In genomic region chr2:105755895-105756294, GRCh38 we compare ENCODE assay signal across 16 cellular contexts. TPM values are rescaled to one million over a fixed set of nuclear protein-coding genes. Genes with fewer than 3 reads are reported as not detected.
A peak's percentile ranks its signal among the peaks of the same experiment; 100 is the strongest.
DNase-seq lines count a peak whose midpoint lies in the region; ATAC-seq, FAIRE-seq and TF ChIP-seq lines count a peak whose summit lies in the region.
"Had no signal": no experiment of that assay in that cellular context is flagged by ENCODE, and none has a peak within 500 bp of the region (broad histone marks: within the 10 kb centered on the region; RNA-seq: fewer than 3 reads in every experiment).

No MANE protein-coding gene starts in this region.

- POLR2A ChIA-PET in activated B cell treated with CpG ODN at 0.5 μM for 24 hours (lab: Charles Lee) = interaction anchor here (0.9 to 3.1 kb wide), 6 partner anchors 10 to 42 kb away, joined by 4 to 27 read pairs (median 8); no protein-coding TSS in a partner anchor
- POLR2A ChIA-PET in endothelial cell of umbilical vein (lab: Charles Lee) = no interaction called here

- no peak overlapping the region for H3K4me3 ChIP-seq in endothelial cell of umbilical vein (replicated peaks in 1 of 3; ENCODE audit: insufficient read depth in 1 of 3, low read depth in 1 of 3, low read length in 3 of 3)
- H3K4me3 ChIP-seq: GM23248, heart right ventricle, left lung, pancreas had no signal

- CTCF ChIA-PET in activated naive CD4-positive, alpha-beta T cell treated with anti-CD3 and anti-CD28 coated beads, Interleukin-2, amount 10 ng/mL, durations not matched to agents 7 days and 5 days (lab: Charles Lee) = interaction anchor here (1.0 to 1.8 kb wide), 3 partner anchors 9 to 42 kb away, joined by 3 to 5 read pairs (median 3); no protein-coding TSS in a partner anchor
- CTCF ChIA-PET in activated B cell treated with CpG ODN at 0.5 μM for 24 hours (lab: Charles Lee) = interaction anchor here (0.8 to 1.8 kb wide), 2 partner anchors 31 to 179 kb away, joined by 3 to 5 read pairs; no protein-coding TSS in a partner anchor
- CTCF ChIA-PET in endothelial cell of umbilical vein (lab: Charles Lee) = interaction anchor here (1.5 to 1.6 kb wide), 2 partner anchors 8 to 23 kb away, joined by 4 to 6 read pairs; no protein-coding TSS in a partner anchor

- H2AFZ ChIP-seq in endothelial cell of umbilical vein (ENCODE audit: low read depth, low read length) = no peak overlapping the region
- H2AFZ ChIP-seq: GM23248 had no signal

- FAIRE-seq in endothelial cell of umbilical vein (lab: Jason Lieb, UNC) = peak; percentile 67
- FAIRE-seq: endometrium, pancreas had no signal

- H3K9me3 Mint-ChIP-seq in activated naive CD4-positive, alpha-beta T cell treated with anti-CD3 and anti-CD28 coated beads, Interleukin-2, amount 10 ng/mL, durations not matched to agents 7 days and 5 days = peaks cover 3% of the 10 kb centered on the region
- H3K9me3 Mint-ChIP-seq in activated B cell treated with CpG ODN at 0.5 μM for 24 hours = no peaks in the 10 kb centered on the region
- H3K9me3 Mint-ChIP-seq in stimulated activated effector memory CD8-positive, alpha-beta T cell treated with anti-CD3 and anti-CD28 coated beads, Interleukin-12 subunit alpha, Interleukin-12 subunit beta, amount 100 ng/mL, for 72 hours = no peaks in the 10 kb centered on the region

- no peak overlapping the region for H3K27ac ChIP-seq in endothelial cell of umbilical vein (ENCODE audit: insufficient read depth, low read depth, low read length)
- H3K27ac ChIP-seq: GM23248, left lung had no signal

- no peaks in the 10 kb centered on the region for H3K36me3 ChIP-seq in endothelial cell of umbilical vein (ENCODE audit: control insufficient read depth in 2 of 2, extremely low read depth in 1 of 2, insufficient read depth in 2 of 2, low read length in 2 of 2)
- H3K36me3 ChIP-seq: heart right ventricle, left lung, pancreas had no signal

- H3K9ac ChIP-seq in endothelial cell of umbilical vein (replicated peaks; ENCODE audit: extremely low read depth, insufficient read depth, low read length) = no peak overlapping the region
- H3K9ac ChIP-seq: GM23248 had no signal

- peak; percentile 18 for ATAC-seq in activated B cell treated with CpG ODN at 0.5 μM for 24 hours (ENCODE audit: low read depth)
- ATAC-seq in stimulated activated effector memory CD8-positive, alpha-beta T cell treated with anti-CD3 and anti-CD28 coated beads, Interleukin-12 subunit alpha, Interleukin-12 subunit beta, amount 100 ng/mL, for 72 hours = no peak
- no peak for ATAC-seq in GM18502 (IDR thresholded peaks at IDR 0.05; ENCODE audit: poor library complexity, unreplicated experiment)
- ATAC-seq: left lung had no signal

- TF ChIP-seq POLR2A in endothelial cell of umbilical vein (IDR thresholded peaks at IDR 0.05; ENCODE audit: low read depth, low read length) = no peak

- H3K4me3 Mint-ChIP-seq in activated naive CD4-positive, alpha-beta T cell treated with anti-CD3 and anti-CD28 coated beads, Interleukin-2, amount 10 ng/mL, durations not matched to agents 7 days and 5 days = peak overlapping the region; percentile 13
- peak overlapping the region; percentile 61 for H3K4me3 Mint-ChIP-seq in activated B cell treated with CpG ODN at 0.5 μM for 24 hours
- H3K4me3 Mint-ChIP-seq in stimulated activated effector memory CD8-positive, alpha-beta T cell treated with anti-CD3 and anti-CD28 coated beads, Interleukin-12 subunit alpha, Interleukin-12 subunit beta, amount 100 ng/mL, for 72 hours = peak overlapping the region; percentile 67

- TF ChIP-seq CTCF in activated B cell treated with CpG ODN at 0.5 μM for 24 hours (IDR thresholded peaks at IDR 0.05) (no peak), endothelial cell of umbilical vein (IDR thresholded peaks at IDR 0.05; ENCODE audit: extremely low read depth in 1 of 2, insufficient read depth in 1 of 2, low read depth in 1 of 2, low read length in 2 of 2) (no peak)

- no peak for DNase-seq in activated naive CD4-positive, alpha-beta T cell treated with anti-CD3 and anti-CD28 coated beads, Interleukin-2, amount 10 ng/mL, durations not matched to agents 7 days and 5 days
- DNase-seq in activated naive CD4-positive, alpha-beta T cell treated with anti-CD3 and anti-CD28 coated beads, Interleukin-2, amount 50 U/mL, for 16 hours = no peak
- DNase-seq in activated B cell treated with CpG ODN at 0.5 μM for 24 hours (no peak), endothelial cell of umbilical vein (ENCODE audit: low read depth, low spot score) (peak; percentile 15), NCI-H510A treated with DMSO at 0.1 percent for 48 hours (lab: John Stamatoyannopoulos, UW) (no peak), D341Med (ENCODE audit: low spot score) (no peak)
- no peak for DNase-seq in stimulated activated effector memory CD8-positive, alpha-beta T cell treated with anti-CD3 and anti-CD28 coated beads, Interleukin-12 subunit alpha, Interleukin-12 subunit beta, amount 100 ng/mL, for 72 hours (ENCODE audit: low spot score in 2 of 2)
- DNase-seq: DMS79 treated with DMSO at 0.1 percent for 48 hours, GM23248, heart right ventricle, left lung, NCI-H187, NCI-H524 treated with DMSO at 0.1 percent for 48 hours, pancreas had no signal

- no peaks in the 10 kb centered on the region for H3K9me1 ChIP-seq in endothelial cell of umbilical vein (replicated peaks; ENCODE audit: control insufficient read depth, extremely low read depth, insufficient read depth, low read length)

- H4K20me1 ChIP-seq in endothelial cell of umbilical vein (replicated peaks; ENCODE audit: control insufficient read depth, extremely low read depth, insufficient read depth, low read length) = peaks cover 5% of the 10 kb centered on the region

- no peaks in the 10 kb centered on the region for H3K9me3 ChIP-seq in endothelial cell of umbilical vein (replicated peaks; ENCODE audit: control insufficient read depth, insufficient read depth, low read length)
- H3K9me3 ChIP-seq: heart right ventricle, left lung, pancreas had no signal

- dilution Hi-C loops in endothelial cell of umbilical vein (cut with MboI; ENCODE audit: extremely low pct_ligation_motif_present, low sequenced_read_pairs) = no loop called here

- H3K4me1 ChIP-seq in endothelial cell of umbilical vein (ENCODE audit: control insufficient read depth, extremely low read depth, insufficient read depth, low read length) = peaks cover 6% of the 10 kb centered on the region

- intact Hi-C loops in activated B cell treated with CpG ODN at 0.5 μM for 24 hours (cut with micrococcal nuclease) = loop anchor here (2.0 kb wide), 1 partner anchor 13 kb away; no protein-coding TSS in a partner anchor
- intact Hi-C loops in endothelial cell of umbilical vein (cut with micrococcal nuclease) = no loop called here

- no TSS peak for BruUV-seq in endothelial cell of umbilical vein (replicated peaks; lab: Mats Ljungman, UMichigan)

- H3K27me3 Mint-ChIP-seq in activated naive CD4-positive, alpha-beta T cell treated with anti-CD3 and anti-CD28 coated beads, Interleukin-2, amount 10 ng/mL, durations not matched to agents 7 days and 5 days = no peaks in the 10 kb centered on the region
- no peaks in the 10 kb centered on the region for H3K27me3 Mint-ChIP-seq in activated B cell treated with CpG ODN at 0.5 μM for 24 hours

- H3K27ac Mint-ChIP-seq in activated naive CD4-positive, alpha-beta T cell treated with anti-CD3 and anti-CD28 coated beads, Interleukin-2, amount 10 ng/mL, durations not matched to agents 7 days and 5 days = peak overlapping the region; percentile 98
- peak overlapping the region; percentile 69 for H3K27ac Mint-ChIP-seq in activated B cell treated with CpG ODN at 0.5 μM for 24 hours
- H3K27ac Mint-ChIP-seq in stimulated activated effector memory CD8-positive, alpha-beta T cell treated with anti-CD3 and anti-CD28 coated beads, Interleukin-12 subunit alpha, Interleukin-12 subunit beta, amount 100 ng/mL, for 72 hours = peak overlapping the region; percentile 83

- peaks cover 67% of the 10 kb centered on the region for H3K36me3 Mint-ChIP-seq in activated naive CD4-positive, alpha-beta T cell treated with anti-CD3 and anti-CD28 coated beads, Interleukin-2, amount 10 ng/mL, durations not matched to agents 7 days and 5 days
- H3K36me3 Mint-ChIP-seq in activated B cell treated with CpG ODN at 0.5 μM for 24 hours (ENCODE audit: low read depth) = peaks cover 29% of the 10 kb centered on the region
- peaks cover 62% of the 10 kb centered on the region for H3K36me3 Mint-ChIP-seq in stimulated activated effector memory CD8-positive, alpha-beta T cell treated with anti-CD3 and anti-CD28 coated beads, Interleukin-12 subunit alpha, Interleukin-12 subunit beta, amount 100 ng/mL, for 72 hours

- H3K27me3 ChIP-seq in endothelial cell of umbilical vein (ENCODE audit: control insufficient read depth in 2 of 2, insufficient read depth in 2 of 2, low read length in 2 of 2) = no peaks in the 10 kb centered on the region
- H3K27me3 ChIP-seq: heart right ventricle, left lung, pancreas had no signal

- peaks cover 97% of the 10 kb centered on the region for H3K4me1 Mint-ChIP-seq in activated naive CD4-positive, alpha-beta T cell treated with anti-CD3 and anti-CD28 coated beads, Interleukin-2, amount 10 ng/mL, durations not matched to agents 7 days and 5 days
- H3K4me1 Mint-ChIP-seq in activated B cell treated with CpG ODN at 0.5 μM for 24 hours = peaks cover 90% of the 10 kb centered on the region
- H3K4me1 Mint-ChIP-seq in stimulated activated effector memory CD8-positive, alpha-beta T cell treated with anti-CD3 and anti-CD28 coated beads, Interleukin-12 subunit alpha, Interleukin-12 subunit beta, amount 100 ng/mL, for 72 hours = peaks cover 91% of the 10 kb centered on the region

- peaks cover 77% of the 10 kb centered on the region for H3K79me2 ChIP-seq in endothelial cell of umbilical vein (ENCODE audit: control insufficient read depth, insufficient read depth, low read length)

- peak overlapping the region; percentile 40 for H3K4me2 ChIP-seq in endothelial cell of umbilical vein (ENCODE audit: insufficient read depth, low read length)

TF ChIP-seq in endothelial cell of umbilical vein, 7 proteins besides CTCF, POLR2A, EP300 and RAD21 (continues in another document):
- TF ChIP-seq FOS (IDR thresholded peaks at IDR 0.05; ENCODE audit: borderline replicate concordance, insufficient read depth, low read length) (no peak), EZH2 (IDR thresholded peaks at IDR 0.05; ENCODE audit: borderline replicate concordance, low read depth, low read length, severe bottlenecking) (no peak), POLR2AphosphoS5 (IDR thresholded peaks at IDR 0.05; ENCODE audit: insufficient read depth, low read depth, low read length) (no peak), JUN (IDR thresholded peaks at IDR 0.05; ENCODE audit: borderline replicate concordance, insufficient read depth, insufficient read length, low read depth) (no peak)

RNA-seq across cellular contexts. Expression of gene NCK2, which starts 11.2 kb away (rescaled TPM):
- 52.9 and 53.4 TPM in 2 replicates for total RNA-seq in activated B cell treated with CpG ODN at 0.5 μM for 24 hours
- 38.4 and 39.1 TPM in 2 replicates for total RNA-seq in endothelial cell of umbilical vein
- 18.9 and 23.8 TPM in 2 replicates for polyA plus RNA-seq in endothelial cell of umbilical vein
- 26.7 and 35.5 TPM in 2 replicates for polyA plus RNA-seq in endothelial cell of umbilical vein (2011; cell fraction: cytosol; rRNA removed)
- 10.0 and 13.5 TPM in 2 replicates for polyA plus RNA-seq in endothelial cell of umbilical vein (2011; cell fraction: nucleus; rRNA removed)
- 33.3 and 43.6 TPM in 2 replicates for polyA plus RNA-seq in endothelial cell of umbilical vein (2012)
- polyA minus RNA-seq in endothelial cell of umbilical vein = 16.9 and 21.8 TPM in 2 replicates
- polyA minus RNA-seq in endothelial cell of umbilical vein (2011; cell fraction: cytosol; rRNA and poly(A)+ RNA removed) = 2.9 TPM
- 8.8 and 16.7 TPM in 2 replicates for polyA minus RNA-seq in endothelial cell of umbilical vein (2011; cell fraction: nucleus; rRNA and poly(A)+ RNA removed)

Comparison
In these comparisons a context has a peak if more than half of its experiments do, and no peak if none do; other contexts are left out.
1. H3K4me3 Mint-ChIP-seq: peak in every context shown above with its lines; median percentile 67 in stimulated activated effector memory CD8-positive, alpha-beta T cell treated with anti-CD3 and anti-CD28 coated beads, Interleukin-12 subunit alpha, Interleukin-12 subunit beta, amount 100 ng/mL, for 72 hours; 61 in activated B cell treated with CpG ODN at 0.5 μM for 24 hours; 13 in activated naive CD4-positive, alpha-beta T cell treated with anti-CD3 and anti-CD28 coated beads, Interleukin-2, amount 10 ng/mL, durations not matched to agents 7 days and 5 days.